In the genomic region with DNA sequence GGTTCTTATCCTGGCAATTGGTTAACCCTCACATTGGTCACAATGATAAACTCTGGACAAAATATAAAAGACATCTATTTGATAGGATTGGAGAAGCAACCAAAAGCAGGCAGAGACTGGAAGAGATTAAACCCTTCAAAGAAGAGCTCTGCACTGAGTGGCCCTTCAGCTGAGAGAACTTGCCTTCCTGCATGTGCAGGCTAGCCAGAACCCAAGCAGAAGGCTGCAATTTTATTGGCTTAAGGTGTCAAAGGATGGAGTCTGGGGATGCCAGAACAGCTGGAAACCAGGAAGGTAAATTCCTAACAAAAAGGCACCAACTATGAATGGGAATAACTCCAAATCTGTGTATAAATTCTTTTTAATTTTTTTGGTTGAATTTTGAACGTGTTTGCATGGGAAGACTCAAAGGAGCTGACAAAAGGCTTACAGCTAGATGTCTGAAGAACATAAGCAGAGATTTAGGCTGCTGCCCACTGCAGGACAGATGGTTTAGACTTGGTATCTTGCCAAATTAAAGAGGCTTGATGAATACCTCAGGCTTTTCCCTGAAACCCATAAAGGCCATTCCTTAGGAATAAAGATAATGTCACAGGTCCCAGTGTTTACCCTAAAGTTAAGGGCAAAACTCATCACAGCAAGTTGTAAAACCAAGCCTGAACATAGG, we compare ENCODE assay signal across 24 cellular contexts.
A peak's percentile ranks its signal among the peaks of the same experiment; 100 is the strongest.
DNase-seq lines count a peak whose midpoint lies in the region; ATAC-seq and TF ChIP-seq lines count a peak whose summit lies in the region.
"Had no signal": no experiment of that assay in that cellular context is flagged by ENCODE, and none has a peak within 500 bp of the region (broad histone marks: within the 10 kb centered on the region; RNA-seq: fewer than 3 reads in every experiment).

No MANE protein-coding gene starts in this region.

- in situ Hi-C loops in mammary epithelial cell (cut with MboI; ENCODE audit: low sequenced_read_pairs in 2 of 2) = no loop called here

- H2AFZ ChIP-seq in mammary epithelial cell (ENCODE audit: low read depth, low read length) = no peak overlapping the region

- intact Hi-C loops in mammary epithelial cell (cut with micrococcal nuclease) = no loop called here

- no peaks in the 10 kb centered on the region for H3K27me3 ChIP-seq in mammary epithelial cell (ENCODE audit: insufficient read depth, low read length)
- H3K27me3 ChIP-seq: dorsolateral prefrontal cortex, stomach, tibial nerve had no signal

- CTCF ChIA-PET in WTC11 (lab: Charles Lee) (interaction anchor here (0.9 to 1.0 kb wide), 2 partner anchors 28 to 152 kb away, joined by 3 to 4 read pairs; no protein-coding TSS in a partner anchor), mammary epithelial cell (lab: Charles Lee; ENCODE audit: low non-redundant PET) (no interaction called here)

- H3K4me3 Mint-ChIP-seq in WTC11 (no peak overlapping the region), nephron progenitor cell (no peak overlapping the region)
- H3K4me3 Mint-ChIP-seq: activated B cell treated with CpG ODN at 0.5 μM for 24 hours; CD4-positive, alpha-beta T cell had no signal

- TF ChIP-seq POLR2A in GM18505 (IDR thresholded peaks at IDR 0.05; ENCODE audit: borderline replicate concordance, extremely low read depth, insufficient read depth, insufficient read length) = no peak

- H3K27me3 Mint-ChIP-seq in WTC11 (ENCODE audit: low read depth) (no peaks in the 10 kb centered on the region), nephron progenitor cell (ENCODE audit: low read depth, poor library complexity) (peaks cover 2% of the 10 kb centered on the region)
- H3K27me3 Mint-ChIP-seq: activated B cell treated with CpG ODN at 0.5 μM for 24 hours; CD4-positive, alpha-beta T cell had no signal

- H4K20me1 ChIP-seq in mammary epithelial cell (ENCODE audit: insufficient read depth, low read length) = no peaks in the 10 kb centered on the region

- H3K9me3 ChIP-seq in mammary epithelial cell (replicated peaks; ENCODE audit: insufficient read depth, low read length) = no peaks in the 10 kb centered on the region
- H3K9me3 ChIP-seq: stomach, tibial nerve had no signal

- no peaks in the 10 kb centered on the region for H3K79me2 ChIP-seq in mammary epithelial cell (ENCODE audit: insufficient read depth, low read length)

- POLR2A ChIA-PET in WTC11 (lab: Charles Lee) = no interaction called here

- H3K4me3 ChIP-seq in mammary epithelial cell (replicated peaks in 1 of 3; ENCODE audit: insufficient read depth in 1 of 3, low read depth in 2 of 3, low read length in 3 of 3) = no peak overlapping the region
- H3K4me3 ChIP-seq: dorsolateral prefrontal cortex, GM12878, stomach, tibial nerve had no signal

- no peaks in the 10 kb centered on the region for H3K4me1 ChIP-seq in mammary epithelial cell (ENCODE audit: insufficient read depth, low read length)
- H3K4me1 ChIP-seq: stomach, tibial nerve had no signal

- H3K36me3 Mint-ChIP-seq in WTC11 (no peaks in the 10 kb centered on the region), nephron progenitor cell (ENCODE audit: low read depth) (peaks cover 10% of the 10 kb centered on the region)
- H3K36me3 Mint-ChIP-seq: activated naive CD4-positive, alpha-beta T cell treated with anti-CD3 and anti-CD28 coated beads, Interleukin-2, amount 50 U/mL, for 72 hours had no signal

- BruUV-seq in mammary epithelial cell (replicated peaks; lab: Mats Ljungman, UMichigan) = no TSS peak

- dilution Hi-C loops in mammary epithelial cell (cut with HindIII; ENCODE audit: low sequenced_read_pairs) = no loop called here

- no peaks in the 10 kb centered on the region for H3K36me3 ChIP-seq in mammary epithelial cell (ENCODE audit: insufficient read depth, low read length)
- H3K36me3 ChIP-seq: stomach, tibial nerve had no signal

- no peak overlapping the region for H3K27ac ChIP-seq in mammary epithelial cell (ENCODE audit: insufficient read depth, low read depth, low read length)
- H3K27ac ChIP-seq: 22Rv1, dorsolateral prefrontal cortex, stomach, tibial nerve had no signal

- H3K9me3 Mint-ChIP-seq in WTC11 (no peaks in the 10 kb centered on the region), nephron progenitor cell (no peaks in the 10 kb centered on the region)
- H3K9me3 Mint-ChIP-seq: activated naive CD4-positive, alpha-beta T cell treated with anti-CD3 and anti-CD28 coated beads, Interleukin-2, amount 50 U/mL, for 72 hours; CD4-positive, alpha-beta T cell had no signal

- peaks cover 8% of the 10 kb centered on the region for H3K4me1 Mint-ChIP-seq in WTC11
- no peaks in the 10 kb centered on the region for H3K4me1 Mint-ChIP-seq in nephron progenitor cell

- H3K4me2 ChIP-seq in mammary epithelial cell (ENCODE audit: insufficient read depth, low read depth, low read length) = no peak overlapping the region

- TF ChIP-seq CTCF in WTC11 (IDR thresholded peaks at IDR 0.05) = no peak
- TF ChIP-seq CTCF in nephron progenitor cell (IDR thresholded peaks at IDR 0.05) = no peak
- no peak for TF ChIP-seq CTCF in mammary epithelial cell (conservative IDR thresholded peaks at IDR 0.05 in 1 of 2, IDR thresholded peaks at IDR 0.05 in 1 of 2; ENCODE audit: extremely low read depth in 1 of 2, insufficient read depth in 1 of 2, low read depth in 1 of 2, low read length in 2 of 2)

- H3K27ac Mint-ChIP-seq in WTC11 (no peak overlapping the region), nephron progenitor cell (peak overlapping the region; percentile 39)
- H3K27ac Mint-ChIP-seq: activated B cell treated with CpG ODN at 0.5 μM for 24 hours; activated naive CD4-positive, alpha-beta T cell treated with anti-CD3 and anti-CD28 coated beads, Interleukin-2, amount 50 U/mL, for 72 hours; CD4-positive, alpha-beta T cell had no signal

- WGBS in mammary epithelial cell (ENCODE audit: low coverage, missing lambda C conversion rate) = 9% methylated on average over 1 of the region's 1 CpG

- no peak overlapping the region for H3K9ac ChIP-seq in mammary epithelial cell (ENCODE audit: insufficient read depth, low read length)

- ATAC-seq in WTC11 = peak; percentile 89
- no peak for ATAC-seq in HG03439 (IDR thresholded peaks at IDR 0.05; ENCODE audit: unreplicated experiment)
- no peak for ATAC-seq in GM18505 (IDR thresholded peaks at IDR 0.05; ENCODE audit: unreplicated experiment)
- ATAC-seq: activated naive CD4-positive, alpha-beta T cell treated with anti-CD3 and anti-CD28 coated beads, Interleukin-2, amount 50 U/mL, for 72 hours; left cardiac atrium had no signal

- DNase-seq in DMS53 (lab: John Stamatoyannopoulos, UW) = peak; percentile 4
- no peak for DNase-seq in DMS53 treated with DMSO at 0.1 percent for 48 hours (lab: John Stamatoyannopoulos, UW; ENCODE audit: unreplicated experiment)
- DNase-seq in NAMALWA (ENCODE audit: low spot score) = peak; percentile 5
- no peak for DNase-seq in WTC11 (ENCODE audit: low spot score)
- DNase-seq in nephron progenitor cell = no peak
- DNase-seq in mammary epithelial cell = no peak
- DNase-seq: activated B cell treated with CpG ODN at 0.5 μM for 24 hours; activated CD4-positive, alpha-beta T cell treated with anti-CD3 and anti-CD28 coated beads, Interleukin-2, amount 50 U/mL, for 4 hours; anterior cingulate cortex; CD4-positive, alpha-beta T cell; DMS153; dorsolateral prefrontal cortex; left cardiac atrium; mesenchymal stem cell; NCI-H1105; NCI-H2029; NCI-H510A; stomach had no signal

TF ChIP-seq in WTC11, 78 proteins besides CTCF, POLR2A, EP300 and RAD21 (continues in another document):
- TF ChIP-seq, protein P1, sequence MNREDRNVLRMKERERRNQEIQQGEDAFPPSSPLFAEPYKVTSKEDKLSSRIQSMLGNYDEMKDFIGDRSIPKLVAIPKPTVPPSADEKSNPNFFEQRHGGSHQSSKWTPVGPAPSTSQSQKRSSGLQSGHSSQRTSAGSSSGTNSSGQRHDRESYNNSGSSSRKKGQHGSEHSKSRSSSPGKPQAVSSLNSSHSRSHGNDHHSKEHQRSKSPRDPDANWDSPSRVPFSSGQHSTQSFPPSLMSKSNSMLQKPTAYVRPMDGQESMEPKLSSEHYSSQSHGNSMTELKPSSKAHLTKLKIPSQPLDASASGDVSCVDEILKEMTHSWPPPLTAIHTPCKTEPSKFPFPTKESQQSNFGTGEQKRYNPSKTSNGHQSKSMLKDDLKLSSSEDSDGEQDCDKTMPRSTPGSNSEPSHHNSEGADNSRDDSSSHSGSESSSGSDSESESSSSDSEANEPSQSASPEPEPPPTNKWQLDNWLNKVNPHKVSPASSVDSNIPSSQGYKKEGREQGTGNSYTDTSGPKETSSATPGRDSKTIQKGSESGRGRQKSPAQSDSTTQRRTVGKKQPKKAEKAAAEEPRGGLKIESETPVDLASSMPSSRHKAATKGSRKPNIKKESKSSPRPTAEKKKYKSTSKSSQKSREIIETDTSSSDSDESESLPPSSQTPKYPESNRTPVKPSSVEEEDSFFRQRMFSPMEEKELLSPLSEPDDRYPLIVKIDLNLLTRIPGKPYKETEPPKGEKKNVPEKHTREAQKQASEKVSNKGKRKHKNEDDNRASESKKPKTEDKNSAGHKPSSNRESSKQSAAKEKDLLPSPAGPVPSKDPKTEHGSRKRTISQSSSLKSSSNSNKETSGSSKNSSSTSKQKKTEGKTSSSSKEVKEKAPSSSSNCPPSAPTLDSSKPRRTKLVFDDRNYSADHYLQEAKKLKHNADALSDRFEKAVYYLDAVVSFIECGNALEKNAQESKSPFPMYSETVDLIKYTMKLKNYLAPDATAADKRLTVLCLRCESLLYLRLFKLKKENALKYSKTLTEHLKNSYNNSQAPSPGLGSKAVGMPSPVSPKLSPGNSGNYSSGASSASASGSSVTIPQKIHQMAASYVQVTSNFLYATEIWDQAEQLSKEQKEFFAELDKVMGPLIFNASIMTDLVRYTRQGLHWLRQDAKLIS (CRISPR knock-in tag; IDR thresholded peaks at IDR 0.05; ENCODE audit: borderline replicate concordance) = no peak
- TF ChIP-seq FOXP1 (CRISPR knock-in tag; IDR thresholded peaks at IDR 0.05; ENCODE audit: borderline replicate concordance) = no peak

Comparison
In these comparisons a context has a peak if more than half of its experiments do, and no peak if none do; other contexts are left out.
1. DNase-seq: peak in DMS53 (single experiment) and NAMALWA (single experiment); none in DMS53 treated with DMSO at 0.1 percent for 48 hours (single experiment), WTC11 (single experiment), nephron progenitor cell (single experiment) and mammary epithelial cell (single experiment).